ENCODE assay signal across 8 cellular contexts in genomic region chr2:217789003-217789735, GRCh38.
A peak's percentile ranks its signal among the peaks of the same experiment; 100 is the strongest.
DNase-seq lines count a peak whose midpoint lies in the region; TF ChIP-seq lines count a peak whose summit lies in the region.

No MANE protein-coding gene starts in this region.

- H3K9me3 ChIP-seq in OCI-LY3 (ENCODE audit: insufficient read depth, low read length) = no peaks in the 10 kb centered on the region
- no peaks in the 10 kb centered on the region for H3K9me3 ChIP-seq in esophagus muscularis mucosa

- H3K9ac ChIP-seq in OCI-LY3 (ENCODE audit: low read length) = no peak overlapping the region

- H3K4me1 ChIP-seq in OCI-LY3 (ENCODE audit: low read length) (0 out of 2 replicates have a peak, but pooled peaks cover 4% of the 10 kb centered on the region), esophagus muscularis mucosa (peaks cover 20 to 59% (median 34%) of the 10 kb centered on the region in 4 donors)

- TF ChIP-seq POLR2A in esophagus muscularis mucosa (IDR thresholded peaks at IDR 0.05; ENCODE audit: low read depth) = no peak

- H3K27ac ChIP-seq in OCI-LY3 (ENCODE audit: low read length) (no peak overlapping the region), esophagus muscularis mucosa (replicated peaks in 1 of 4) (peak overlapping the region; percentile 66 to 74 (median 70))

- H3K36me3 ChIP-seq in OCI-LY3 (replicated peaks; ENCODE audit: low read depth, low read length) (no peaks in the 10 kb centered on the region), esophagus muscularis mucosa (peaks cover 8 to 30% (median 18%) of the 10 kb centered on the region in 4 donors)

- WGBS in esophagus muscularis mucosa = 28% methylated on average over 13 of the region's 15 CpGs

- H3K4me3 ChIP-seq in OCI-LY3 (ENCODE audit: low read length) = peak overlapping the region; percentile 37; the same call in 1 of the 2 replicates
- peak overlapping the region in 1 of 4 donors; percentile 8 for H3K4me3 ChIP-seq in esophagus muscularis mucosa

- TF ChIP-seq CTCF in OCI-LY3 (IDR thresholded peaks at IDR 0.05; ENCODE audit: low read depth, low read length) = peak; percentile 92
- TF ChIP-seq CTCF in esophagus muscularis mucosa (IDR thresholded peaks at IDR 0.05) = peak; percentile 99

- intact Hi-C loops in esophagus muscularis mucosa (cut with DNase I) = loop anchor here (1.0 to 5.0 kb wide), 3 partner anchors 98 to 243 kb away; no protein-coding TSS in a partner anchor

- peak; percentile 65 for DNase-seq in G401 (ENCODE audit: low spot score)
- peak; percentile 11 for DNase-seq in HS-27A (ENCODE audit: low read depth)
- DNase-seq in activated T-cell treated with anti-CD3 and anti-CD28 coated beads, Interleukin-2, amount 50 U/mL, for 1 hour = peak; percentile 80
- peak; percentile 97 for DNase-seq in esophagus muscularis mucosa (ENCODE audit: extremely low spot score)
- DNase-seq in myocyte (ENCODE audit: low read depth) = peak; percentile 85
- DNase-seq in stimulated activated CD8-positive, alpha-beta memory T cell treated with anti-CD3 and anti-CD28 coated beads, Interleukin-7, amount 100 ng/mL, for 24 hours (ENCODE audit: low read depth) = peak; percentile 66
- DNase-seq in HPDE6-E6E7 (ENCODE audit: extremely low spot score) = no peak

- peak overlapping the region; percentile 63; the same call in 1 of the 2 replicates for H3K4me2 ChIP-seq in OCI-LY3 (ENCODE audit: low read length)

- H4K20me1 ChIP-seq in OCI-LY3 (ENCODE audit: insufficient read depth, low read length) = no peaks in the 10 kb centered on the region

- H2AFZ ChIP-seq in OCI-LY3 (ENCODE audit: low read depth, low read length) = peak overlapping the region; percentile 83; the same call in 1 of the 2 replicates

- H3K27me3 ChIP-seq in OCI-LY3 (ENCODE audit: low read depth, low read length) = no peaks in the 10 kb centered on the region
- no peaks in the 10 kb centered on the region for H3K27me3 ChIP-seq in esophagus muscularis mucosa

- in situ Hi-C loops in G401 (cut with HindIII; ENCODE audit: low sequenced_read_pairs) = loop anchor here (10.0 kb wide), 1 partner anchor 196 kb away; no protein-coding TSS in a partner anchor

- no peaks in the 10 kb centered on the region for H3K79me2 ChIP-seq in OCI-LY3 (ENCODE audit: low read length)

- TF ChIP-seq EP300 in esophagus muscularis mucosa (IDR thresholded peaks at IDR 0.05) = no peak
